Comparison of ENCODE assay signal across 17 cellular contexts in the genomic region with DNA sequence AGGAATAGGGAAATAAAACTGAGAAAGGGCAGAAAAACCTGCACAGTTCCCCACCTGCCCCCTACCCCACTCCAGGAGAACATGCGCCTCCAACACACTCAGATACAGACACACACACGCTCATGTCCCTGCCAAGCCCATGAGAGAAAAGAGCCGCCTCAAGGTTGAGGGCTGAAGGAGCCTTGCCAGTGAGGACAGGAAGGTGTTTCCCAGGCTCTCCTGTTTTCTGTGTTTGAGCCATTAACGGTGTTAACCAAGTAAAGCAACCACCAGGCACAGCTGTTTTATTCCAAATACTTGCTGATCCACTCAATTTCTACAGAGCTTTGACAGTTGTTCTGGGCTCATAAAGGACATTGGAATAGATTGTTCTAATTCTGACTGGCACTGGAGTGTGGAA.
"Had no signal": no experiment of that assay in that cellular context is flagged by ENCODE, and none has a peak within 500 bp of the region (broad histone marks: within the 10 kb centered on the region; RNA-seq: fewer than 3 reads in every experiment).

No MANE protein-coding gene starts in this region.

- H3K4me1 ChIP-seq: colonic mucosa, left lung, right atrium auricular region, stomach, thyroid gland had no signal

- FAIRE-seq: endometrium, kidney, TTC549 had no signal

- H3K27me3 ChIP-seq: colonic mucosa, left lung, right atrium auricular region, stomach, thyroid gland had no signal

- DNase-seq: activated CD4-positive, alpha-beta memory T cell treated with anti-CD3 and anti-CD28 coated beads for 36 hours; activated CD4-positive, alpha-beta T cell treated with anti-CD3 and anti-CD28 coated beads for 4 hours; activated naive CD8-positive, alpha-beta T cell treated with anti-CD3 and anti-CD28 coated beads for 36 hours; colonic mucosa; erythroblast; kidney; left lung; mammary epithelial cell; naive thymus-derived CD4-positive, alpha-beta T cell; SK-N-SH; stimulated activated CD4-positive, alpha-beta T cell treated with anti-CD3 and anti-CD28 coated beads, Interleukin-4, amount 100 ng/mL, for 1 hour; stomach; thyroid gland had no signal

- H3K27ac ChIP-seq: colonic mucosa, left lung, right atrium auricular region, skin epidermis, stomach, thyroid gland had no signal

- H3K9me3 ChIP-seq: colonic mucosa, left lung, right atrium auricular region, SK-N-SH, stomach, thyroid gland had no signal

- H3K36me3 ChIP-seq: colonic mucosa, left lung, right atrium auricular region, stomach, thyroid gland had no signal

- H3K4me3 ChIP-seq: colonic mucosa, left lung, right atrium auricular region, skin epidermis, stomach, thyroid gland had no signal

- ATAC-seq: left lung; naive thymus-derived CD4-positive, alpha-beta T cell had no signal
